13 cellular contexts compared by ENCODE assay signal in genomic region chr1:3577300-3577699, GRCh38. TPM values are rescaled to one million over a fixed set of nuclear protein-coding genes. Genes with fewer than 3 reads are reported as not detected.
DNase-seq lines count a peak whose midpoint lies in the region; ATAC-seq and TF ChIP-seq lines count a peak whose summit lies in the region.
"Had no signal": no experiment of that assay in that cellular context is flagged by ENCODE, and none has a peak within 500 bp of the region (broad histone marks: within the 10 kb centered on the region; RNA-seq: fewer than 3 reads in every experiment).

No MANE protein-coding gene starts in this region.

- peaks cover 0 to 68% of the 10 kb centered on the region in 2 experiments; a peak in 1 of 4 replicates for H3K4me1 ChIP-seq in SK-N-SH (ENCODE audit: control insufficient read depth in 1 of 2, insufficient read depth in 2 of 2, low read depth in 1 of 2, low read length in 1 of 2)
- H3K4me1 ChIP-seq in thyroid gland, result peaks cover 0 to 9% of the 10 kb centered on the region in 2 donors
- H3K4me1 ChIP-seq: gastrocnemius medialis had no signal

- H3K4me3 Mint-ChIP-seq in MCF 10A (ENCODE audit: unreplicated experiment), result no peak overlapping the region
- H3K4me3 Mint-ChIP-seq: activated CD4-positive, alpha-beta memory T cell treated with anti-CD3 and anti-CD28 coated beads, Interleukin-2, amount 10 ng/mL, durations not matched to agents 7 days and 5 days had no signal

- no peaks in the 10 kb centered on the region for H3K79me2 ChIP-seq in SK-N-SH (ENCODE audit: insufficient read depth)

- H3K9me3 ChIP-seq in SK-N-SH (no peaks in the 10 kb centered on the region), thyroid gland (no peaks in the 10 kb centered on the region)
- H3K9me3 ChIP-seq: gastrocnemius medialis, tibial nerve had no signal

- no peaks in the 10 kb centered on the region for H4K20me1 ChIP-seq in SK-N-SH (ENCODE audit: insufficient read depth)

- H3K4me2 ChIP-seq in SK-N-SH, result no peak overlapping the region

- no peaks in the 10 kb centered on the region for H3K36me3 ChIP-seq in SK-N-SH (replicated peaks in 1 of 2; ENCODE audit: control insufficient read depth in 1 of 2, insufficient read depth in 2 of 2, low read length in 1 of 2)
- H3K36me3 ChIP-seq in thyroid gland, result no peaks in the 10 kb centered on the region
- H3K36me3 ChIP-seq: gastrocnemius medialis, tibial nerve had no signal

- no peak overlapping the region for H3K27ac Mint-ChIP-seq in MCF 10A (ENCODE audit: low read depth, unreplicated experiment)
- H3K27ac Mint-ChIP-seq: activated CD4-positive, alpha-beta memory T cell treated with anti-CD3 and anti-CD28 coated beads, Interleukin-2, amount 10 ng/mL, durations not matched to agents 7 days and 5 days had no signal

- ATAC-seq in SK-N-SH treated with all-trans-retinoic acid at 6 μM for 48 hours (no peak), GM21526 (IDR thresholded peaks at IDR 0.05; ENCODE audit: low FRiP score, unreplicated experiment) (no peak)
- ATAC-seq: gastrocnemius medialis had no signal

- TF ChIP-seq EP300 in SK-N-SH (IDR thresholded peaks at IDR 0.05; ENCODE audit: borderline replicate concordance in 1 of 2, low read depth in 1 of 2, low read length in 1 of 2), result no peak

- no peak overlapping the region for H3K4me3 ChIP-seq in SK-N-SH (ENCODE audit: low read depth in 2 of 2, low read length in 1 of 2)
- no peak overlapping the region for H3K4me3 ChIP-seq in fibroblast of pulmonary artery (replicated peaks; ENCODE audit: low read depth, low read length)
- H3K4me3 ChIP-seq in thyroid gland (replicated peaks in 1 of 3), result no peak overlapping the region
- H3K4me3 ChIP-seq: gastrocnemius medialis, tibial nerve had no signal

- DNase-seq in SK-N-SH (peak; percentile 68), NCI-H524 (lab: John Stamatoyannopoulos, UW) (peak; percentile 86 to 95), fibroblast of pulmonary artery (ENCODE audit: low read depth) (peak; percentile 82), thyroid gland (peak; percentile 74 to 79), NOMO-1 treated with dmso at 0.1 percent for 144 hours (lab: John Stamatoyannopoulos, UW; ENCODE audit: unreplicated experiment) (no peak), MCF 10A (ENCODE audit: unreplicated experiment) (no peak)
- DNase-seq: activated CD4-positive, alpha-beta memory T cell treated with anti-CD3 and anti-CD28 coated beads, Interleukin-2, amount 10 ng/mL, durations not matched to agents 7 days and 5 days; DND-41; effector CD8-positive, alpha-beta T cell; gastrocnemius medialis had no signal

- no peaks in the 10 kb centered on the region for H3K4me1 Mint-ChIP-seq in MCF 10A (ENCODE audit: insufficient read depth, unreplicated experiment)
- H3K4me1 Mint-ChIP-seq: activated CD4-positive, alpha-beta memory T cell treated with anti-CD3 and anti-CD28 coated beads, Interleukin-2, amount 10 ng/mL, durations not matched to agents 7 days and 5 days had no signal

- H3K9ac ChIP-seq in SK-N-SH, result no peak overlapping the region

- TF ChIP-seq CTCF in SK-N-SH (IDR thresholded peaks at IDR 0.05), result no peak
- no peak for TF ChIP-seq CTCF in fibroblast of pulmonary artery (IDR thresholded peaks at IDR 0.05; ENCODE audit: low read length, missing control alignments)
- no peak for TF ChIP-seq CTCF in thyroid gland (IDR thresholded peaks at IDR 0.05)
- TF ChIP-seq CTCF in MCF 10A (IDR thresholded peaks at IDR 0.05; ENCODE audit: unreplicated experiment), result no peak

- H3F3A ChIP-seq in SK-N-SH (replicated peaks; ENCODE audit: insufficient read depth), result no peaks in the 10 kb centered on the region

- no peaks in the 10 kb centered on the region for H3K27me3 Mint-ChIP-seq in MCF 10A (ENCODE audit: insufficient read depth, unreplicated experiment)
- H3K27me3 Mint-ChIP-seq: activated CD4-positive, alpha-beta memory T cell treated with anti-CD3 and anti-CD28 coated beads, Interleukin-2, amount 10 ng/mL, durations not matched to agents 7 days and 5 days had no signal

- CTCF ChIA-PET in SK-N-SH (lab: Yijun Ruan, JAX) (interaction anchor here (0.9 to 3.9 kb wide), 11 partner anchors 11 to 124 kb away, joined by 3 to 24 read pairs (median 5); no protein-coding TSS in a partner anchor), MCF 10A (lab: Yijun Ruan, JAX) (interaction anchor here (0.7 to 1.0 kb wide), 6 partner anchors 11 to 1344 kb away, joined by 3 to 5 read pairs (median 4); no protein-coding TSS in a partner anchor)

- no peaks in the 10 kb centered on the region for H3K9me2 ChIP-seq in SK-N-SH

- intact Hi-C loops in thyroid gland (cut with DNase I), result no loop called here
- intact Hi-C loops in MCF 10A (cut with micrococcal nuclease), result no loop called here

- H2AFZ ChIP-seq in SK-N-SH (ENCODE audit: low read depth), result no peak overlapping the region

- no peaks in the 10 kb centered on the region for H3K27me3 ChIP-seq in SK-N-SH (ENCODE audit: insufficient read depth)
- no peaks in the 10 kb centered on the region for H3K27me3 ChIP-seq in thyroid gland
- H3K27me3 ChIP-seq: tibial nerve had no signal

- H3K27ac ChIP-seq in SK-N-SH (ENCODE audit: low read depth in 2 of 2, low read length in 1 of 2) (peak overlapping the region in 1 of 2 experiments; percentile 82; a peak in 2 of 4 replicates), thyroid gland (no peak overlapping the region)
- H3K27ac ChIP-seq: gastrocnemius medialis, tibial nerve had no signal

- 0 out of 2 replicates have a peak, but pooled peaks have one; percentile 10 for TF ChIP-seq RAD21 in SK-N-SH (IDR thresholded peaks at IDR 0.05; ENCODE audit: low read length)

- WGBS in SK-N-SH (ENCODE audit: low lambda C conversion rate), result 17% methylated on average over 1 of the region's 7 CpGs
- WGBS in thyroid gland, 2 donors, result 16 to 18% methylated on average over 6 of the region's 7 CpGs

- POLR2A ChIA-PET in SK-N-SH (lab: Yijun Ruan, JAX), result interaction anchor here (0.6 kb wide), 1 partner anchor 49 kb away, joined by 4 read pairs; no protein-coding TSS in a partner anchor
- POLR2A ChIA-PET in MCF 10A (lab: Yijun Ruan, JAX), result no interaction called here

- BruUV-seq in MCF 10A (replicated peaks; lab: Mats Ljungman, UMichigan), result no TSS peak

- no peaks in the 10 kb centered on the region for H3K36me3 Mint-ChIP-seq in MCF 10A (ENCODE audit: insufficient read depth, unreplicated experiment)

- no peak for TF ChIP-seq POLR2A in thyroid gland (IDR thresholded peaks at IDR 0.05)

- peaks cover 3% of the 10 kb centered on the region for H3K9me3 Mint-ChIP-seq in MCF 10A (ENCODE audit: unreplicated experiment)
- H3K9me3 Mint-ChIP-seq: activated CD4-positive, alpha-beta memory T cell treated with anti-CD3 and anti-CD28 coated beads, Interleukin-2, amount 10 ng/mL, durations not matched to agents 7 days and 5 days had no signal

TF ChIP-seq in SK-N-SH, 30 proteins besides CTCF, POLR2A, EP300 and RAD21:
- TF ChIP-seq MXI1 (IDR thresholded peaks at IDR 0.05; ENCODE audit: low read depth, low read length) (peak; percentile 57; the same call in 1 of the 2 replicates), TAF1 (IDR thresholded peaks at IDR 0.05; ENCODE audit: borderline replicate concordance, low read depth, low read length) (no peak)

TF ChIP-seq in SK-N-SH treated with all-trans-retinoic acid at 6 μM for 48 hours, 23 proteins besides CTCF, POLR2A, EP300 and RAD21:
- no peak for TF ChIP-seq SNAI2 (CRISPR knock-in tag; IDR thresholded peaks at IDR 0.05)
- TF ChIP-seq ZNF565 (CRISPR knock-in tag; conservative IDR thresholded peaks at IDR 0.05; ENCODE audit: low read depth), result no peak
- no peak for TF ChIP-seq PATZ1 (CRISPR knock-in tag; IDR thresholded peaks at IDR 0.05; ENCODE audit: borderline replicate concordance)
- no peak for TF ChIP-seq CSRNP3 (CRISPR knock-in tag; IDR thresholded peaks at IDR 0.05)

RNA-seq across cellular contexts. Expression of gene MEGF6, which starts 34.0 kb away (rescaled TPM):
- polyA plus RNA-seq in SK-N-SH (2012; rRNA removed), result 5.8 and 7.6 TPM in 2 replicates
- 1.3 and 2.9 TPM in 2 replicates for polyA plus RNA-seq in SK-N-SH (2012; cell fraction: cytosol; rRNA removed)
- polyA plus RNA-seq in SK-N-SH (2012; cell fraction: nucleus; rRNA removed), result 28.9 and 39.7 TPM in 2 replicates
- 10 to 100 TPM in 3 of 4 donors, 1 to 10 TPM in 1; 9.4 to 25.8 (median 21.8) TPM for total RNA-seq in thyroid gland
- 12.9 and 14.3 TPM in 2 replicates for total RNA-seq in MCF 10A (2022)

RNA-seq across cellular contexts. Expression of gene TPRG1L, which starts 47.5 kb away (rescaled TPM):
- polyA plus RNA-seq in SK-N-SH (2012; rRNA removed), result 25.9 and 35.5 TPM in 2 replicates
- polyA plus RNA-seq in SK-N-SH (2012; cell fraction: cytosol; rRNA removed), result 28.6 and 33.3 TPM in 2 replicates
- 17.7 and 20.1 TPM in 2 replicates for polyA plus RNA-seq in SK-N-SH (2012; cell fraction: nucleus; rRNA removed)
- 10 to 100 TPM; 33.9 to 45.1 (median 40.0) TPM for total RNA-seq in thyroid gland
- 21.9 and 29.7 TPM in 2 replicates for total RNA-seq in MCF 10A (2022)

Comparison
In these comparisons a context has a peak if more than half of its experiments do, and no peak if none do; other contexts are left out.
1. DNase-seq: peak in SK-N-SH (single experiment), NCI-H524 (2 of 2), fibroblast of pulmonary artery (single experiment) and thyroid gland (2 of 2); none in NOMO-1 treated with dmso at 0.1 percent for 144 hours (single experiment) and MCF 10A (single experiment).